Comparison of ENCODE assay signal across 1 cellular context in genomic region chr9:126376311-126376902, GRCh38.
TF ChIP-seq lines count a peak whose summit lies in the region.

No MANE protein-coding gene starts in this region.

TF ChIP-seq in WTC11, 78 proteins besides CTCF, POLR2A, EP300 and RAD21 (continued from another document):
- TF ChIP-seq ZNF532 (CRISPR knock-in tag; IDR thresholded peaks at IDR 0.05; ENCODE audit: borderline replicate concordance) (no peak), EMX1 (CRISPR knock-in tag; IDR thresholded peaks at IDR 0.05) (no peak), ZNF671 (CRISPR knock-in tag; IDR thresholded peaks at IDR 0.05) (no peak), CREM (CRISPR knock-in tag; IDR thresholded peaks at IDR 0.05) (no peak), SMAD3 (CRISPR knock-in tag; IDR thresholded peaks at IDR 0.05; ENCODE audit: borderline replicate concordance) (no peak)
- TF ChIP-seq, protein P1, sequence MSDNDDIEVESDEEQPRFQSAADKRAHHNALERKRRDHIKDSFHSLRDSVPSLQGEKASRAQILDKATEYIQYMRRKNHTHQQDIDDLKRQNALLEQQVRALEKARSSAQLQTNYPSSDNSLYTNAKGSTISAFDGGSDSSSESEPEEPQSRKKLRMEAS (CRISPR knock-in tag; IDR thresholded peaks at IDR 0.05) = no peak
- TF ChIP-seq, protein P2, sequence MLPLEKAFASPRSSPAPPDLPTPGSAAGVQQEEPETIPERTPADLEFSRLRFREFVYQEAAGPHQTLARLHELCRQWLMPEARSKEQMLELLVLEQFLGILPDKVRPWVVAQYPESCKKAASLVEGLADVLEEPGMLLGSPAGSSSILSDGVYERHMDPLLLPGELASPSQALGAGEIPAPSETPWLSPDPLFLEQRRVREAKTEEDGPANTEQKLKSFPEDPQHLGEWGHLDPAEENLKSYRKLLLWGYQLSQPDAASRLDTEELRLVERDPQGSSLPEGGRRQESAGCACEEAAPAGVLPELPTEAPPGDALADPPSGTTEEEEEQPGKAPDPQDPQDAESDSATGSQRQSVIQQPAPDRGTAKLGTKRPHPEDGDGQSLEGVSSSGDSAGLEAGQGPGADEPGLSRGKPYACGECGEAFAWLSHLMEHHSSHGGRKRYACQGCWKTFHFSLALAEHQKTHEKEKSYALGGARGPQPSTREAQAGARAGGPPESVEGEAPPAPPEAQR (CRISPR knock-in tag; IDR thresholded peaks at IDR 0.05) = no peak
- TF ChIP-seq, protein P3, sequence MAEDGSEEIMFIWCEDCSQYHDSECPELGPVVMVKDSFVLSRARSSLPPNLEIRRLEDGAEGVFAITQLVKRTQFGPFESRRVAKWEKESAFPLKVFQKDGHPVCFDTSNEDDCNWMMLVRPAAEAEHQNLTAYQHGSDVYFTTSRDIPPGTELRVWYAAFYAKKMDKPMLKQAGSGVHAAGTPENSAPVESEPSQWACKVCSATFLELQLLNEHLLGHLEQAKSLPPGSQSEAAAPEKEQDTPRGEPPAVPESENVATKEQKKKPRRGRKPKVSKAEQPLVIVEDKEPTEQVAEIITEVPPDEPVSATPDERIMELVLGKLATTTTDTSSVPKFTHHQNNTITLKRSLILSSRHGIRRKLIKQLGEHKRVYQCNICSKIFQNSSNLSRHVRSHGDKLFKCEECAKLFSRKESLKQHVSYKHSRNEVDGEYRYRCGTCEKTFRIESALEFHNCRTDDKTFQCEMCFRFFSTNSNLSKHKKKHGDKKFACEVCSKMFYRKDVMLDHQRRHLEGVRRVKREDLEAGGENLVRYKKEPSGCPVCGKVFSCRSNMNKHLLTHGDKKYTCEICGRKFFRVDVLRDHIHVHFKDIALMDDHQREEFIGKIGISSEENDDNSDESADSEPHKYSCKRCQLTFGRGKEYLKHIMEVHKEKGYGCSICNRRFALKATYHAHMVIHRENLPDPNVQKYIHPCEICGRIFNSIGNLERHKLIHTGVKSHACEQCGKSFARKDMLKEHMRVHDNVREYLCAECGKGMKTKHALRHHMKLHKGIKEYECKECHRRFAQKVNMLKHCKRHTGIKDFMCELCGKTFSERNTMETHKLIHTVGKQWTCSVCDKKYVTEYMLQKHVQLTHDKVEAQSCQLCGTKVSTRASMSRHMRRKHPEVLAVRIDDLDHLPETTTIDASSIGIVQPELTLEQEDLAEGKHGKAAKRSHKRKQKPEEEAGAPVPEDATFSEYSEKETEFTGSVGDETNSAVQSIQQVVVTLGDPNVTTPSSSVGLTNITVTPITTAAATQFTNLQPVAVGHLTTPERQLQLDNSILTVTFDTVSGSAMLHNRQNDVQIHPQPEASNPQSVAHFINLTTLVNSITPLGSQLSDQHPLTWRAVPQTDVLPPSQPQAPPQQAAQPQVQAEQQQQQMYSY (CRISPR knock-in tag; IDR thresholded peaks at IDR 0.05) = no peak
